ENCODE assay signal across 1 cellular context in genomic region chr1:15306352-15306751, GRCh38. TPM values are rescaled to one million over a fixed set of nuclear protein-coding genes. Genes with fewer than 3 reads are reported as not detected.
"Had no signal": no experiment of that assay in that cellular context is flagged by ENCODE, and none has a peak within 500 bp of the region (broad histone marks: within the 10 kb centered on the region; RNA-seq: fewer than 3 reads in every experiment).

No MANE protein-coding gene starts in this region.

RNA-seq across cellular contexts. Expression of gene FHAD1, which starts 59.3 kb away (rescaled TPM):
- total RNA-seq: GM23248 had no signal
